In the genomic region with DNA sequence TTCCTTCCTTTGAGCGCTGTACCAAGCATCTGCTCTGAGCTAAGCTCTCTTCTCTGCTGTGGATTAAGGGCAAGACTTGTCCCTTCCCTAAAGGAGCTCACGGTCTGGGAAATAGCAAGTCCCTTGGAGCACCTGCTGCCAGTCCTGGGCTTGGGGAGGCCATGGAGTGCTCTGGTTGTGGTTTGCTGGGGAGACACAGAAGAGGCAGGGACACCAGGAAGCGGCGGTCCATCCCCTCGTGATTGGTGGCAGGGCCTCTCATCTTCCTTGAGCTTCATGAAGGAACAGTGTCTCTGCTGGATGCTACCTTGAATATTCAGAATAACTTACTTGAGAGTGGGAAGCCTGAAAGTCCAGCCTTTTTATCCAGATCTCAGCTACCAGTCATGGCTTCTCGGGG, we compare ENCODE assay signal across 25 cellular contexts. TPM values are rescaled to one million over a fixed set of nuclear protein-coding genes. Genes with fewer than 3 reads are reported as not detected.
DNase-seq lines count a peak whose midpoint lies in the region; ATAC-seq and TF ChIP-seq lines count a peak whose summit lies in the region.
"Had no signal": no experiment of that assay in that cellular context is flagged by ENCODE, and none has a peak within 500 bp of the region (broad histone marks: within the 10 kb centered on the region; RNA-seq: fewer than 3 reads in every experiment).

No MANE protein-coding gene starts in this region.

- H2BK20ac ChIP-seq in IMR-90 (ENCODE audit: low read depth, low read length) = no peak overlapping the region

- H3K9ac ChIP-seq in IMR-90 (ENCODE audit: low read depth, low read length) = no peak overlapping the region

- H3K27ac Mint-ChIP-seq in chondrocyte (ENCODE audit: unreplicated experiment) (peak overlapping the region; percentile 55), osteocyte (ENCODE audit: unreplicated experiment) (peak overlapping the region; percentile 52)
- H3K27ac Mint-ChIP-seq: B cell; CD4-positive, alpha-beta T cell; HFFc6 had no signal

- no peak overlapping the region; the same call in 1 of the 2 replicates for H3K14ac ChIP-seq in IMR-90 (replicated peaks; ENCODE audit: low read depth, low read length)

- no peak overlapping the region for H4K8ac ChIP-seq in IMR-90 (ENCODE audit: low read depth in 2 of 2, low read length in 2 of 2)

- WGBS in IMR-90 (ENCODE audit: extremely low coverage in 2 of 2, insufficient read length in 1 of 2), 2 experiments = 93% methylated on average over 5 of the region's 6 CpGs; no CpG with 5 or more reads in 1 of the 2 experiments

- H2BK15ac ChIP-seq in IMR-90 (ENCODE audit: low read depth, low read length) = no peak overlapping the region

- H2BK120ac ChIP-seq in IMR-90 (ENCODE audit: low read depth, low read length) = no peak overlapping the region

- H4K91ac ChIP-seq in IMR-90 (ENCODE audit: insufficient read depth, low read depth, low read length) = no peak overlapping the region

- TF ChIP-seq RAD21 in IMR-90 (IDR thresholded peaks at IDR 0.05; ENCODE audit: low read length) = no peak

- CTCF ChIA-PET in IMR-90 (lab: Yijun Ruan, JAX) = interaction anchor here (0.6 kb wide), 1 partner anchor 193 kb away, joined by 3 read pairs; no protein-coding TSS in a partner anchor

- no peak overlapping the region for H3K4me2 ChIP-seq in IMR-90 (ENCODE audit: low read depth, low read length)

- H3K4me3 Mint-ChIP-seq in chondrocyte (ENCODE audit: unreplicated experiment) (no peak overlapping the region), osteocyte (ENCODE audit: unreplicated experiment) (no peak overlapping the region)
- H3K4me3 Mint-ChIP-seq: B cell; CD4-positive, alpha-beta T cell; HFFc6 had no signal

- H3K36me3 ChIP-seq in IMR-90 (ENCODE audit: control insufficient read depth, insufficient read depth, low read length) (peaks cover 11% of the 10 kb centered on the region), upper lobe of right lung (no peaks in the 10 kb centered on the region)
- H3K36me3 ChIP-seq: HAP-1 had no signal

- H3K9me3 ChIP-seq in IMR-90 (ENCODE audit: control insufficient read depth, insufficient read depth, low read length) = peaks cover 4% of the 10 kb centered on the region; the same call in 1 of the 2 replicates
- H3K9me3 ChIP-seq in upper lobe of right lung = no peaks in the 10 kb centered on the region
- H3K9me3 ChIP-seq: HAP-1, SJSA1 had no signal

- intact Hi-C loops in IMR-90 (cut with micrococcal nuclease) (no loop called here), upper lobe of right lung (cut with DNase I) (no loop called here)

- DNase-seq in IMR-90 = no peak
- DNase-seq in chondrocyte (ENCODE audit: low spot score) = peak; percentile 44
- no peak for DNase-seq in osteocyte (ENCODE audit: extremely low spot score, unreplicated experiment)
- DNase-seq in upper lobe of right lung = peak; percentile 38
- no peak for DNase-seq in Ammon's horn (ENCODE audit: low spot score)
- DNase-seq in amniotic stem cell (lab: John Stamatoyannopoulos, UW) = no peak
- no peak for DNase-seq in cortex of kidney (lab: John Stamatoyannopoulos, UW)
- DNase-seq: CD4-positive, alpha-beta T cell; COR-L47; DMS53; GDM1; GOT3; HFFc6; KG1; MM.1S; NCI-H2029; NCI-H446 treated with DMSO at 0.1 percent for 48 hours; NCI-H526; NCI-H82; NK-92 treated with Interleukin-12 subunit alpha and Interleukin-12 subunit beta, amount 100 ng/mL, for 24 hours; PC-3 had no signal

- no peak overlapping the region for H3K56ac ChIP-seq in IMR-90 (ENCODE audit: extremely low read depth, insufficient read depth, low read length)

- H3K4me1 ChIP-seq in IMR-90 (ENCODE audit: control insufficient read depth, insufficient read depth, low read length) = peaks cover 33% of the 10 kb centered on the region
- H3K4me1 ChIP-seq in upper lobe of right lung = peaks cover 3% of the 10 kb centered on the region
- H3K4me1 ChIP-seq: HAP-1 had no signal

- no peak overlapping the region for H2AK5ac ChIP-seq in IMR-90 (ENCODE audit: low read depth, low read length)

- dilution Hi-C loops in IMR-90 (cut with HindIII; ENCODE audit: low sequenced_read_pairs, unreplicated experiment) = no loop called here

- H3K27ac ChIP-seq in IMR-90 (ENCODE audit: insufficient read depth, low read length) (no peak overlapping the region), upper lobe of right lung (no peak overlapping the region)
- H3K27ac ChIP-seq: SJSA1 had no signal

- peaks cover 19% of the 10 kb centered on the region for H3K36me3 Mint-ChIP-seq in chondrocyte (ENCODE audit: low read depth)
- peaks cover 26% of the 10 kb centered on the region for H3K36me3 Mint-ChIP-seq in osteocyte (ENCODE audit: unreplicated experiment)

- H3K4me3 ChIP-seq in IMR-90 (ENCODE audit: insufficient read depth, low read depth, low read length) = no peak overlapping the region
- no peak overlapping the region for H3K4me3 ChIP-seq in upper lobe of right lung
- H3K4me3 ChIP-seq: GM12878, HAP-1, SJSA1 had no signal

- no peak overlapping the region for H4K5ac ChIP-seq in IMR-90 (ENCODE audit: low read depth, low read length)

- H3K4me1 Mint-ChIP-seq in chondrocyte (ENCODE audit: low read depth) = peaks cover 68% of the 10 kb centered on the region
- H3K4me1 Mint-ChIP-seq in osteocyte (ENCODE audit: unreplicated experiment) = peaks cover 91% of the 10 kb centered on the region
- H3K4me1 Mint-ChIP-seq: B cell had no signal

- in situ Hi-C loops in IMR-90 (cut with MboI; ENCODE audit: low sequenced_read_pairs) = no loop called here

- no peak for ATAC-seq in IMR-90 (ENCODE audit: low read depth)
- ATAC-seq in upper lobe of right lung = no peak
- ATAC-seq: GM12878, PC-3 had no signal

- TF ChIP-seq POLR2A in IMR-90 (IDR thresholded peaks at IDR 0.05; ENCODE audit: low read depth, low read length) = no peak

- no peak overlapping the region for H3K18ac ChIP-seq in IMR-90 (ENCODE audit: low read depth, low read length)

- H4K20me1 ChIP-seq in IMR-90 (ENCODE audit: insufficient read depth, low read length) = peaks cover 89% of the 10 kb centered on the region

- TF ChIP-seq CTCF in IMR-90 (conservative IDR thresholded peaks at IDR 0.05; ENCODE audit: low read depth, low read length) (no peak), chondrocyte (IDR thresholded peaks at IDR 0.05) (no peak), osteocyte (IDR thresholded peaks at IDR 0.05) (no peak), upper lobe of right lung (IDR thresholded peaks at IDR 0.05) (no peak)

- H3K23ac ChIP-seq in IMR-90 (ENCODE audit: low read depth, low read length) = 0 out of 2 replicates have a peak overlapping the region, but pooled peaks have one; percentile 10

- H3K79me1 ChIP-seq in IMR-90 (ENCODE audit: low read depth in 1 of 2, low read length in 2 of 2) = peaks cover 20 to 83% of the 10 kb centered on the region in 2 experiments; a peak in 3 of 4 replicates

- H3K27me3 ChIP-seq in IMR-90 (ENCODE audit: control insufficient read depth, insufficient read depth, low read length) (no peaks in the 10 kb centered on the region), upper lobe of right lung (no peaks in the 10 kb centered on the region)
- H3K27me3 ChIP-seq: SJSA1 had no signal

- no peak overlapping the region for H2BK5ac ChIP-seq in IMR-90 (ENCODE audit: low read depth, low read length, poor library complexity, severe bottlenecking)

- H3K9me3 Mint-ChIP-seq in chondrocyte (ENCODE audit: low read depth) = peaks cover 4% of the 10 kb centered on the region
- H3K9me3 Mint-ChIP-seq in osteocyte (ENCODE audit: unreplicated experiment) = peaks cover 3% of the 10 kb centered on the region
- H3K9me3 Mint-ChIP-seq: HFFc6 had no signal

- H3K4ac ChIP-seq in IMR-90 (ENCODE audit: low read depth, low read length) = no peak overlapping the region

- H2AK9ac ChIP-seq in IMR-90 (replicated peaks; ENCODE audit: low read depth, low read length, poor library complexity) = no peak overlapping the region

- no TSS peak for BruUV-seq in IMR-90 (replicated peaks; lab: Mats Ljungman, UMichigan)

- peaks cover 49% of the 10 kb centered on the region for H3K9me1 ChIP-seq in IMR-90 (ENCODE audit: insufficient read depth, low read length)

- POLR2A ChIA-PET in IMR-90 (lab: Charles Lee; ENCODE audit: unreplicated experiment) = no interaction called here

- H2AFZ ChIP-seq in IMR-90 (replicated peaks; ENCODE audit: low read length, poor library complexity) = no peak overlapping the region

- no peaks in the 10 kb centered on the region for H3K27me3 Mint-ChIP-seq in chondrocyte (ENCODE audit: low read depth)
- no peaks in the 10 kb centered on the region for H3K27me3 Mint-ChIP-seq in osteocyte (ENCODE audit: unreplicated experiment)
- H3K27me3 Mint-ChIP-seq: B cell; CD4-positive, alpha-beta T cell had no signal

TF ChIP-seq in IMR-90, 13 proteins besides CTCF, POLR2A, EP300 and RAD21 (continues in another document):
- TF ChIP-seq, protein P1, sequence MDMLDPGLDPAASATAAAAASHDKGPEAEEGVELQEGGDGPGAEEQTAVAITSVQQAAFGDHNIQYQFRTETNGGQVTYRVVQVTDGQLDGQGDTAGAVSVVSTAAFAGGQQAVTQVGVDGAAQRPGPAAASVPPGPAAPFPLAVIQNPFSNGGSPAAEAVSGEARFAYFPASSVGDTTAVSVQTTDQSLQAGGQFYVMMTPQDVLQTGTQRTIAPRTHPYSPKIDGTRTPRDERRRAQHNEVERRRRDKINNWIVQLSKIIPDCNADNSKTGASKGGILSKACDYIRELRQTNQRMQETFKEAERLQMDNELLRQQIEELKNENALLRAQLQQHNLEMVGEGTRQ (IDR thresholded peaks at IDR 0.05; ENCODE audit: low read depth, low read length) = no peak
- TF ChIP-seq RCOR1 (IDR thresholded peaks at IDR 0.05; ENCODE audit: insufficient replicate concordance, low read length) = no peak
- no peak for TF ChIP-seq NFE2L2 (IDR thresholded peaks at IDR 0.05; ENCODE audit: low read depth, low read length)
- TF ChIP-seq FOS (IDR thresholded peaks at IDR 0.05; ENCODE audit: low read depth, low read length) = no peak
- TF ChIP-seq BHLHE40 (IDR thresholded peaks at IDR 0.05; ENCODE audit: low read depth, low read length) = no peak
- no peak for TF ChIP-seq MAFK (IDR thresholded peaks at IDR 0.05; ENCODE audit: low read depth, low read length)
- no peak for TF ChIP-seq RFX5 (IDR thresholded peaks at IDR 0.05; ENCODE audit: low read depth, low read length)
- no peak for TF ChIP-seq MAZ (IDR thresholded peaks at IDR 0.05; ENCODE audit: borderline replicate concordance, low read depth, low read length)
- TF ChIP-seq CHD1 (IDR thresholded peaks at IDR 0.05; ENCODE audit: low read depth, low read length) = no peak
- no peak for TF ChIP-seq SMC3 (IDR thresholded peaks at IDR 0.05; ENCODE audit: low read depth, low read length)

RNA-seq across cellular contexts. Expression of a gene that starts 35.3 kb away (rescaled TPM):
- total RNA-seq in IMR-90 (2012; rRNA removed) (19.2 and 21.1 TPM in 2 replicates), chondrocyte (2,235 to 2,410 TPM (median 2,315 TPM) in 3 replicates), osteocyte (1,552 and 1,672 TPM in 2 replicates), upper lobe of right lung (37.8 TPM)
- 154 and 173 TPM in 2 replicates for polyA plus RNA-seq in IMR-90 (2012; rRNA removed)
- 95.5 and 194 TPM in 2 replicates for polyA plus RNA-seq in IMR-90 (2012; cell fraction: cytosol; rRNA removed)
- polyA plus RNA-seq in IMR-90 (2012; cell fraction: nucleus; rRNA removed; ENCODE audit: low replicate concordance) = 391 and 419 TPM in 2 replicates
- total RNA-seq: B cell had no signal

Comparison
In these comparisons a context has a peak if more than half of its experiments do, and no peak if none do; other contexts are left out.
1. DNase-seq: peak in chondrocyte (single experiment) and upper lobe of right lung (single experiment); none in IMR-90 (single experiment), osteocyte (single experiment), Ammon's horn (single experiment), amniotic stem cell (single experiment) and cortex of kidney (single experiment).
2. RNA of a gene that starts 35.3 kb away (total RNA-seq): 2,235 to 2,410 TPM in chondrocyte and 1,552 to 1,672 TPM in osteocyte; 37.8 TPM in upper lobe of right lung (single experiment) and 19.2 to 21.1 TPM in IMR-90; every median in the first group is over 10 times any median in the second.